In the genomic region with DNA sequence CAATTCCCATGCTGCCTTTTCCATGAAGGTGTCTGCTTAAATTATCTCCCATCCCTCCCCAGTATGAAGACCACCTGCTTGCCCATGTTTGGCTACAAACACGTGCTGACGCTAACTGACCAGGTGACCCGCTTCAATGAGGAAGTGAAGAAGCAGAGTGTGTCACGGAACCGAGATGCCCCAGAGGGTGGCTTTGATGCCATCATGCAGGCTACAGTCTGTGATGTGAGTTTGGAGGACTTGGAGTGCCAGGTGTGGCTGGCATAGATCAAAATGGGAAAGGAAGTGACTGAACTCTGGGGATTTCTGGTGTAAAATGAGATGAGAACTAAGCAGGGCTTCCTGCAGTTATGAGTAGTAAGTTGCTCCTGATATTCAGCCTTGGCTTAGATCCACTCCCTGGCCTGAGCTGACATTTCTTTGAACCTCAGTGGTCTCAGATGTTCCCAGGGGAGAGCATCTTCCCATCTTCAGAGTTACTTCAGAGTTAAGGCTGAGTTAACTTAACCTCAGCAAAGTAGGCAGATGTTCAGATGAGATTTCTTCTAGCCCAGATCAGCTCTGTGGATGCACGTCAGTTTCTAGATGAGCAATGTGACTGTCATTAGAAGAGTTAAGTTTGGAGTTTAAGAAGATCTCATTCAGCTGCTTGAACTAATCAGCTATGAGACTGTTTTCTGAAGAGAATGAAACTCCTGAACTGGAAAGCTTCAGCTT, we compare ENCODE assay signal across 2 cellular contexts.
TF ChIP-seq lines count a peak whose summit lies in the region.

No MANE protein-coding gene starts in this region.

TF ChIP-seq in GM12891, 5 proteins besides CTCF, POLR2A, EP300 and RAD21 (continued from another document):
- 0 out of 2 replicates have a peak, but pooled peaks have one; percentile 26 for TF ChIP-seq POLR2AphosphoS5 (IDR thresholded peaks at IDR 0.05; ENCODE audit: low read depth, low read length)

TF ChIP-seq in GM12878, 131 proteins besides CTCF, POLR2A, EP300 and RAD21 (continued from another document and continues in another):
- TF ChIP-seq NFIC (IDR thresholded peaks at IDR 0.05; ENCODE audit: low read depth, low read length) = peak; percentile 98
- TF ChIP-seq IRF5 (IDR thresholded peaks at IDR 0.05; ENCODE audit: borderline replicate concordance) = no peak
- TF ChIP-seq ZNF687 (IDR thresholded peaks at IDR 0.05) = peak; percentile 100
- no peak for TF ChIP-seq ZNF622 (IDR thresholded peaks at IDR 0.05)
- TF ChIP-seq, protein P1, sequence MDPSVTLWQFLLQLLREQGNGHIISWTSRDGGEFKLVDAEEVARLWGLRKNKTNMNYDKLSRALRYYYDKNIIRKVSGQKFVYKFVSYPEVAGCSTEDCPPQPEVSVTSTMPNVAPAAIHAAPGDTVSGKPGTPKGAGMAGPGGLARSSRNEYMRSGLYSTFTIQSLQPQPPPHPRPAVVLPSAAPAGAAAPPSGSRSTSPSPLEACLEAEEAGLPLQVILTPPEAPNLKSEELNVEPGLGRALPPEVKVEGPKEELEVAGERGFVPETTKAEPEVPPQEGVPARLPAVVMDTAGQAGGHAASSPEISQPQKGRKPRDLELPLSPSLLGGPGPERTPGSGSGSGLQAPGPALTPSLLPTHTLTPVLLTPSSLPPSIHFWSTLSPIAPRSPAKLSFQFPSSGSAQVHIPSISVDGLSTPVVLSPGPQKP (IDR thresholded peaks at IDR 0.05; ENCODE audit: low read depth, low read length) = no peak
- TF ChIP-seq CBX3 (IDR thresholded peaks at IDR 0.05; ENCODE audit: borderline replicate concordance, low read depth) = no peak
- TF ChIP-seq, protein P2, sequence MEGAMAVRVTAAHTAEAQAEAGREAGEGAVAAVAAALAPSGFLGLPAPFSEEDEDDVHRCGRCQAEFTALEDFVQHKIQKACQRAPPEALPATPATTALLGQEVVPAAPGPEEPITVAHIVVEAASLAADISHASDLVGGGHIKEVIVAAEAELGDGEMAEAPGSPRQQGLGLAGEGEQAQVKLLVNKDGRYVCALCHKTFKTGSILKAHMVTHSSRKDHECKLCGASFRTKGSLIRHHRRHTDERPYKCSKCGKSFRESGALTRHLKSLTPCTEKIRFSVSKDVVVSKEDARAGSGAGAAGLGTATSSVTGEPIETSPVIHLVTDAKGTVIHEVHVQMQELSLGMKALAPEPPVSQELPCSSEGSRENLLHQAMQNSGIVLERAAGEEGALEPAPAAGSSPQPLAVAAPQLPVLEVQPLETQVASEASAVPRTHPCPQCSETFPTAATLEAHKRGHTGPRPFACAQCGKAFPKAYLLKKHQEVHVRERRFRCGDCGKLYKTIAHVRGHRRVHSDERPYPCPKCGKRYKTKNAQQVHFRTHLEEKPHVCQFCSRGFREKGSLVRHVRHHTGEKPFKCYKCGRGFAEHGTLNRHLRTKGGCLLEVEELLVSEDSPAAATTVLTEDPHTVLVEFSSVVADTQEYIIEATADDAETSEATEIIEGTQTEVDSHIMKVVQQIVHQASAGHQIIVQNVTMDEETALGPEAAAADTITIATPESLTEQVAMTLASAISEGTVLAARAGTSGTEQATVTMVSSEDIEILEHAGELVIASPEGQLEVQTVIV (IDR thresholded peaks at IDR 0.05; ENCODE audit: borderline replicate concordance, partially characterized antibody) = no peak
- TF ChIP-seq ZZZ3 (IDR thresholded peaks at IDR 0.05; ENCODE audit: control insufficient read depth, insufficient read length, low read depth) = no peak
- peak; percentile 49 for TF ChIP-seq PAX5 (IDR thresholded peaks at IDR 0.05; ENCODE audit: borderline replicate concordance, low read depth, low read length)
- TF ChIP-seq ZNF274 (IDR thresholded peaks at IDR 0.05; ENCODE audit: insufficient read depth, insufficient read length) = no peak
- no peak for TF ChIP-seq WRNIP1 (IDR thresholded peaks at IDR 0.05; ENCODE audit: borderline replicate concordance, low read depth, low read length)
- TF ChIP-seq HDAC2 (IDR thresholded peaks at IDR 0.05) = no peak
- TF ChIP-seq FOXM1 (IDR thresholded peaks at IDR 0.05; ENCODE audit: low read depth, low read length) = peak; percentile 96
- no peak for TF ChIP-seq NR2C1 (IDR thresholded peaks at IDR 0.05)
- no peak for TF ChIP-seq TAF1 (IDR thresholded peaks at IDR 0.05; ENCODE audit: borderline replicate concordance, low read depth, low read length)
- TF ChIP-seq TCF3 (IDR thresholded peaks at IDR 0.05; ENCODE audit: borderline replicate concordance, insufficient read depth, low read depth, low read length) = peak; percentile 92
- peak; percentile 95 for TF ChIP-seq RAD51 (IDR thresholded peaks at IDR 0.05)
- no peak for TF ChIP-seq MYC (IDR thresholded peaks at IDR 0.05; ENCODE audit: insufficient read depth, insufficient read length, insufficient replicate concordance, low read length, severe bottlenecking)
- peak; percentile 90 for TF ChIP-seq JUNB (IDR thresholded peaks at IDR 0.05)
- TF ChIP-seq EZH2 (IDR thresholded peaks at IDR 0.05; ENCODE audit: borderline replicate concordance, control insufficient read depth, low read depth, low read length) = no peak
- TF ChIP-seq BCL11A (IDR thresholded peaks at IDR 0.05; ENCODE audit: low read depth, low read length) = peak; percentile 88; the same call in 1 of the 2 replicates
- TF ChIP-seq YBX1 (IDR thresholded peaks at IDR 0.05) = no peak
- TF ChIP-seq PBX3 (IDR thresholded peaks at IDR 0.05; ENCODE audit: insufficient replicate concordance, low read depth, low read length) = peak; percentile 8
- no peak; the same call in 1 of the 2 replicates for TF ChIP-seq CHD4 (IDR thresholded peaks at IDR 0.05)
- TF ChIP-seq SMAD1 (IDR thresholded peaks at IDR 0.05; ENCODE audit: low read depth, partially characterized antibody) = peak; percentile 80
- no peak for TF ChIP-seq E2F4 (IDR thresholded peaks at IDR 0.05; ENCODE audit: low read depth, low read length)
- peak; percentile 57 for TF ChIP-seq CREB1 (IDR thresholded peaks at IDR 0.05; ENCODE audit: low read depth)
- TF ChIP-seq, protein P3, sequence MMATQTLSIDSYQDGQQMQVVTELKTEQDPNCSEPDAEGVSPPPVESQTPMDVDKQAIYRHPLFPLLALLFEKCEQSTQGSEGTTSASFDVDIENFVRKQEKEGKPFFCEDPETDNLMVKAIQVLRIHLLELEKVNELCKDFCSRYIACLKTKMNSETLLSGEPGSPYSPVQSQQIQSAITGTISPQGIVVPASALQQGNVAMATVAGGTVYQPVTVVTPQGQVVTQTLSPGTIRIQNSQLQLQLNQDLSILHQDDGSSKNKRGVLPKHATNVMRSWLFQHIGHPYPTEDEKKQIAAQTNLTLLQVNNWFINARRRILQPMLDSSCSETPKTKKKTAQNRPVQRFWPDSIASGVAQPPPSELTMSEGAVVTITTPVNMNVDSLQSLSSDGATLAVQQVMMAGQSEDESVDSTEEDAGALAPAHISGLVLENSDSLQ (IDR thresholded peaks at IDR 0.05) = peak; percentile 73
- TF ChIP-seq SUPT20H (IDR thresholded peaks at IDR 0.05; ENCODE audit: borderline replicate concordance, control insufficient read depth, low read depth, low read length) = no peak
- TF ChIP-seq, protein P4, sequence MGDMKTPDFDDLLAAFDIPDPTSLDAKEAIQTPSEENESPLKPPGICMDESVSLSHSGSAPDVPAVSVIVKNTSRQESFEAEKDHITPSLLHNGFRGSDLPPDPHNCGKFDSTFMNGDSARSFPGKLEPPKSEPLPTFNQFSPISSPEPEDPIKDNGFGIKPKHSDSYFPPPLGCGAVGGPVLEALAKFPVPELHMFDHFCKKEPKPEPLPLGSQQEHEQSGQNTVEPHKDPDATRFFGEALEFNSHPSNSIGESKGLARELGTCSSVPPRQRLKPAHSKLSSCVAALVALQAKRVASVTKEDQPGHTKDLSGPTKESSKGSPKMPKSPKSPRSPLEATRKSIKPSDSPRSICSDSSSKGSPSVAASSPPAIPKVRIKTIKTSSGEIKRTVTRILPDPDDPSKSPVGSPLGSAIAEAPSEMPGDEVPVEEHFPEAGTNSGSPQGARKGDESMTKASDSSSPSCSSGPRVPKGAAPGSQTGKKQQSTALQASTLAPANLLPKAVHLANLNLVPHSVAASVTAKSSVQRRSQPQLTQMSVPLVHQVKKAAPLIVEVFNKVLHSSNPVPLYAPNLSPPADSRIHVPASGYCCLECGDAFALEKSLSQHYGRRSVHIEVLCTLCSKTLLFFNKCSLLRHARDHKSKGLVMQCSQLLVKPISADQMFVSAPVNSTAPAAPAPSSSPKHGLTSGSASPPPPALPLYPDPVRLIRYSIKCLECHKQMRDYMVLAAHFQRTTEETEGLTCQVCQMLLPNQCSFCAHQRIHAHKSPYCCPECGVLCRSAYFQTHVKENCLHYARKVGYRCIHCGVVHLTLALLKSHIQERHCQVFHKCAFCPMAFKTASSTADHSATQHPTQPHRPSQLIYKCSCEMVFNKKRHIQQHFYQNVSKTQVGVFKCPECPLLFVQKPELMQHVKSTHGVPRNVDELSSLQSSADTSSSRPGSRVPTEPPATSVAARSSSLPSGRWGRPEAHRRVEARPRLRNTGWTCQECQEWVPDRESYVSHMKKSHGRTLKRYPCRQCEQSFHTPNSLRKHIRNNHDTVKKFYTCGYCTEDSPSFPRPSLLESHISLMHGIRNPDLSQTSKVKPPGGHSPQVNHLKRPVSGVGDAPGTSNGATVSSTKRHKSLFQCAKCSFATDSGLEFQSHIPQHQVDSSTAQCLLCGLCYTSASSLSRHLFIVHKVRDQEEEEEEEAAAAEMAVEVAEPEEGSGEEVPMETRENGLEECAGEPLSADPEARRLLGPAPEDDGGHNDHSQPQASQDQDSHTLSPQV (IDR thresholded peaks at IDR 0.05) = peak; percentile 98
- TF ChIP-seq, protein P5, sequence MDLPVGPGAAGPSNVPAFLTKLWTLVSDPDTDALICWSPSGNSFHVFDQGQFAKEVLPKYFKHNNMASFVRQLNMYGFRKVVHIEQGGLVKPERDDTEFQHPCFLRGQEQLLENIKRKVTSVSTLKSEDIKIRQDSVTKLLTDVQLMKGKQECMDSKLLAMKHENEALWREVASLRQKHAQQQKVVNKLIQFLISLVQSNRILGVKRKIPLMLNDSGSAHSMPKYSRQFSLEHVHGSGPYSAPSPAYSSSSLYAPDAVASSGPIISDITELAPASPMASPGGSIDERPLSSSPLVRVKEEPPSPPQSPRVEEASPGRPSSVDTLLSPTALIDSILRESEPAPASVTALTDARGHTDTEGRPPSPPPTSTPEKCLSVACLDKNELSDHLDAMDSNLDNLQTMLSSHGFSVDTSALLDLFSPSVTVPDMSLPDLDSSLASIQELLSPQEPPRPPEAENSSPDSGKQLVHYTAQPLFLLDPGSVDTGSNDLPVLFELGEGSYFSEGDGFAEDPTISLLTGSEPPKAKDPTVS (IDR thresholded peaks at IDR 0.05; ENCODE audit: low read depth, low read length) = no peak
- no peak for TF ChIP-seq SREBF1 (IDR thresholded peaks at IDR 0.05; ENCODE audit: low read length)
- TF ChIP-seq IKZF2 (IDR thresholded peaks at IDR 0.05) = peak; percentile 88 to 94
- peak; percentile 85 for TF ChIP-seq MTA2 (IDR thresholded peaks at IDR 0.05; ENCODE audit: low read depth)
- TF ChIP-seq TCF12 (IDR thresholded peaks at IDR 0.05; ENCODE audit: low read depth, low read length) = peak; percentile 89
